23 cellular contexts compared by ENCODE assay signal in genomic region chr10:78375854-78376785, GRCh38.
A peak's percentile ranks its signal among the peaks of the same experiment; 100 is the strongest.
DNase-seq lines count a peak whose midpoint lies in the region; TF ChIP-seq lines count a peak whose summit lies in the region.
"Had no signal": no experiment of that assay in that cellular context is flagged by ENCODE, and none has a peak within 500 bp of the region (broad histone marks: within the 10 kb centered on the region; RNA-seq: fewer than 3 reads in every experiment).

No MANE protein-coding gene starts in this region.

- intact Hi-C loops in colonic mucosa (cut with DNase I) (no loop called here), ascending aorta (cut with DNase I) (no loop called here)

- no peak overlapping the region for H3K9ac ChIP-seq in colonic mucosa (ENCODE audit: low read depth in 2 of 2, low read length in 2 of 2)

- H3K27ac ChIP-seq in caudate nucleus (ENCODE audit: low read depth, low read length) (peak overlapping the region; percentile 79), colonic mucosa (no peak overlapping the region), ascending aorta (no peak overlapping the region)
- H3K27ac ChIP-seq: 22Rv1, upper lobe of right lung had no signal

- no peaks in the 10 kb centered on the region for H3K9me3 ChIP-seq in colonic mucosa
- no peaks in the 10 kb centered on the region for H3K9me3 ChIP-seq in ascending aorta
- H3K9me3 ChIP-seq: upper lobe of right lung had no signal

- no peaks in the 10 kb centered on the region for H3K4me1 ChIP-seq in colonic mucosa
- no peaks in the 10 kb centered on the region for H3K4me1 ChIP-seq in ascending aorta
- H3K4me1 ChIP-seq: upper lobe of right lung had no signal

- DNase-seq in DMS 273 (lab: John Stamatoyannopoulos, UW; ENCODE audit: unreplicated experiment) (peak; percentile 7), DMS 273 treated with DMSO at 0.1 percent for 48 hours (lab: John Stamatoyannopoulos, UW) (no peak), caudate nucleus (lab: John Stamatoyannopoulos, UW) (peak in 34 of 61 donors; percentile 13 to 91 (median 36)), left kidney (ENCODE audit: low read depth, low spot score) (peak; percentile 61), putamen (ENCODE audit: low spot score) (peak; percentile 53), colonic mucosa (no peak), MV-4-11 (lab: John Stamatoyannopoulos, UW) (no peak), ascending aorta (ENCODE audit: low spot score in 2 of 2) (no peak)
- DNase-seq: activated B cell treated with CpG ODN at 0.5 μM for 24 hours; activated CD8-positive, alpha-beta T cell treated with anti-CD3 and anti-CD28 coated beads, Interleukin-2, amount 10 ng/mL, durations not matched to agents 7 days and 5 days; activated naive CD4-positive, alpha-beta T cell treated with anti-CD3 and anti-CD28 coated beads, Interleukin-2, amount 50 U/mL, for 16 hours; activated T-cell treated with anti-CD3 and anti-CD28 coated beads, Interleukin-2, amount 50 U/mL, for 24 hours; cortex of kidney; H7; NCI-H1048; NCI-H187 treated with DMSO at 0.1 percent for 48 hours; NCI-H510A; stimulated activated CD4-positive, alpha-beta T cell treated with anti-CD3 and anti-CD28 coated beads, Interleukin-4, amount 100 ng/mL, for 24 hours; stimulated activated naive CD8-positive, alpha-beta T cell treated with anti-CD3 and anti-CD28 coated beads, Interleukin-15, amount 100 ng/mL, for 72 hours; upper lobe of right lung had no signal

- no peak overlapping the region for H3K4me3 ChIP-seq in colonic mucosa
- no peak overlapping the region for H3K4me3 ChIP-seq in ascending aorta
- H3K4me3 ChIP-seq: lung, smooth muscle cell, upper lobe of right lung had no signal

- no peaks in the 10 kb centered on the region for H3K36me3 ChIP-seq in colonic mucosa
- H3K36me3 ChIP-seq in ascending aorta = no peaks in the 10 kb centered on the region
- H3K36me3 ChIP-seq: upper lobe of right lung had no signal

- no peak for TF ChIP-seq CTCF in colonic mucosa (IDR thresholded peaks at IDR 0.05)
- no peak for TF ChIP-seq CTCF in ascending aorta (IDR thresholded peaks at IDR 0.05)

- H3K27me3 ChIP-seq in colonic mucosa (no peaks in the 10 kb centered on the region), ascending aorta (no peaks in the 10 kb centered on the region)
- H3K27me3 ChIP-seq: upper lobe of right lung had no signal

Comparison
In these comparisons a context has a peak if more than half of its experiments do, and no peak if none do; other contexts are left out.
1. DNase-seq: peak in DMS 273 (single experiment), caudate nucleus (34 of 61), left kidney (single experiment) and putamen (single experiment); none in DMS 273 treated with DMSO at 0.1 percent for 48 hours (single experiment), colonic mucosa (single experiment), MV-4-11 (single experiment) and ascending aorta (0 of 2).